ENCODE assay signal across 18 cellular contexts in the genomic region with DNA sequence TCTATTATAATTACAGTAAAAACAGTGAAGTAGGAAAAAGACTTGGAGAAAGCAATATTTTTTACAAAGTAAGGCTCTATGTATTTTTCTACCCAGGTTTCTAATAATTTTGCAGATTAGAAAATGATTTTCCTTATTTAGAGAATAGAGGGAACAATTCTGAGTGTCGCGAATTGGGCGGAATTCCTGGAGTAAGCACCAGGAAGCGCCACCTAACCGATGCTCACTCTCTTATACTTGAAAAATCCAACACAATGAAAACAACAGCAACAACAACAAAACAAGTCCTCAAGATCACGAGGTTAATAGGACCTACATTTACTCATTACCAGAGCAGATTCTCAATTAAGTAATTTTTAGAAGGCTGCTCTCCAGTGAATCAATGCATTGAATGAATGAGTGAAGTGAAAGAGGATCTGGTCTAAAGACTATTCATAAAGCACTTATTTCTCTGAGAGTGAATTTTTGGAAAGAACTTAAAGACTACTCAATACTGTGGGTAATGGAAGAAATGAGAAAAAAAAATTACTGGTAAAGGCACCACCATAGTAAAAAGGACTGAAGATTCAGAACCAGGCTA.
DNase-seq lines count a peak whose midpoint lies in the region; ATAC-seq, FAIRE-seq and TF ChIP-seq lines count a peak whose summit lies in the region.
"Had no signal": no experiment of that assay in that cellular context is flagged by ENCODE, and none has a peak within 500 bp of the region (broad histone marks: within the 10 kb centered on the region; RNA-seq: fewer than 3 reads in every experiment).

No MANE protein-coding gene starts in this region.

- H2AFZ ChIP-seq in GM23338 (0 out of 2 replicates have a peak overlapping the region, but pooled peaks have one; percentile 4), GM12878 (ENCODE audit: control insufficient read depth, low read depth, low read length) (no peak overlapping the region), H1 (ENCODE audit: low read length) (no peak overlapping the region)

- WGBS in GM12878 (ENCODE audit: insufficient coverage, insufficient replicate concordance, low lambda C conversion rate, missing lambda C conversion rate): 61% methylated on average over 6 of the region's 6 CpGs
- WGBS in H1 (ENCODE audit: extremely low coverage in 1 of 2, insufficient coverage in 1 of 2, insufficient read length in 1 of 2, insufficient replicate concordance in 2 of 2, low coverage in 1 of 2, low lambda C conversion rate in 2 of 2, missing lambda C conversion rate in 1 of 2), 2 experiments: 80% methylated on average over 6 of the region's 6 CpGs; no CpG with 5 or more reads in 1 of the 2 experiments

- no peak overlapping the region for H3K9ac ChIP-seq in GM12878 (ENCODE audit: control insufficient read depth, insufficient read depth, low read length)
- H3K9ac ChIP-seq in H1 (replicated peaks in 1 of 4; ENCODE audit: extremely low read depth in 1 of 4, low read depth in 3 of 4, low read length in 3 of 4): no peak overlapping the region

- H3K4me2 ChIP-seq in GM23338 (no peak overlapping the region), GM12878 (ENCODE audit: control insufficient read depth, insufficient read depth) (no peak overlapping the region), H1 (ENCODE audit: insufficient read depth in 1 of 2, low read depth in 2 of 2, low read length in 2 of 2) (no peak overlapping the region)

- SMC1A ChIA-PET in GM12878 (lab: Charles Lee; ENCODE audit: uncharacterized antibody, unreplicated experiment): interaction anchor here (0.5 to 2.4 kb wide), 3 partner anchors 8 to 423 kb away, joined by 3 to 9 read pairs (median 6); no protein-coding TSS in a partner anchor

- no peaks in the 10 kb centered on the region for H3K23me2 ChIP-seq in H1 (ENCODE audit: low read depth, low read length)

- H4K8ac ChIP-seq in H1 (ENCODE audit: extremely low read depth, insufficient read depth, low read length): no peak overlapping the region

- RAD21 ChIA-PET in GM12878 (lab: Charles Lee; ENCODE audit: unreplicated experiment): no interaction called here

- peak; percentile 42 to 51 for TF ChIP-seq CTCF in GM23338 (conservative IDR thresholded peaks at IDR 0.05; ENCODE audit: low read depth in 2 of 2)
- no peak for TF ChIP-seq CTCF in GM12878 (IDR thresholded peaks at IDR 0.05 in 2 of 3, conservative IDR thresholded peaks at IDR 0.05 in 1 of 3; ENCODE audit: control insufficient read depth in 2 of 3, extremely low read depth in 1 of 3, insufficient read depth in 1 of 3, low read depth in 3 of 3, low read length in 3 of 3)
- peak in 2 of 3 experiments; percentile 9 to 43; a peak in 2 of 4 replicates for TF ChIP-seq CTCF in H1 (IDR thresholded peaks at IDR 0.05; ENCODE audit: control extremely low read depth in 1 of 3, insufficient read depth in 1 of 3, low read depth in 1 of 3, low read length in 3 of 3)
- no peak for TF ChIP-seq CTCF in progenitor cell of endocrine pancreas (IDR thresholded peaks at IDR 0.05; ENCODE audit: unreplicated experiment)

- H2AK5ac ChIP-seq in H1 (ENCODE audit: low read depth, low read length): no peak overlapping the region

- H3K79me2 ChIP-seq in GM23338 (replicated peaks; ENCODE audit: insufficient read depth): no peaks in the 10 kb centered on the region
- no peaks in the 10 kb centered on the region for H3K79me2 ChIP-seq in GM12878 (ENCODE audit: control insufficient read depth, insufficient read depth, low read length)
- no peaks in the 10 kb centered on the region for H3K79me2 ChIP-seq in H1 (ENCODE audit: control insufficient read depth in 1 of 2, insufficient read depth in 2 of 2, low read length in 2 of 2)

- ATAC-seq in GM23338 (peak; percentile 32; the same call in 2 of the 3 replicates), GM12878 (no peak)

- H3K36me3 ChIP-seq in GM23338 (ENCODE audit: insufficient read depth) (no peaks in the 10 kb centered on the region), GM12878 (ENCODE audit: control insufficient read depth in 2 of 2, insufficient read depth in 2 of 2, low read length in 1 of 2) (no peaks in the 10 kb centered on the region), H1 (ENCODE audit: control insufficient read depth in 2 of 4, insufficient read depth in 4 of 4, low read length in 3 of 4) (no peaks in the 10 kb centered on the region)

- H4K5ac ChIP-seq in H1 (ENCODE audit: insufficient read length, low read depth, low read length): no peak overlapping the region

- FAIRE-seq in GM12878 (lab: Jason Lieb, UNC): no peak
- peak; percentile 19 for FAIRE-seq in H1 (lab: Jason Lieb, UNC)
- FAIRE-seq: D721Med, G401.6, HTR-8/SVneo had no signal

- no peak overlapping the region for H2BK5ac ChIP-seq in H1 (ENCODE audit: low read depth, low read length)

- no peak overlapping the region for H4K91ac ChIP-seq in H1 (replicated peaks; ENCODE audit: insufficient read length, low read length)

- no peaks in the 10 kb centered on the region for H3K9me2 ChIP-seq in GM23338 (ENCODE audit: insufficient read depth)

- DNase-seq in GM23338 (ENCODE audit: low spot score): peak; percentile 29
- DNase-seq in GM12878 (ENCODE audit: low read depth, low spot score): no peak
- no peak for DNase-seq in H1 (ENCODE audit: low read depth in 1 of 2, low spot score in 2 of 2)
- DNase-seq in progenitor cell of endocrine pancreas (ENCODE audit: low spot score, unreplicated experiment): no peak
- DNase-seq in dermis blood vessel endothelial cell: no peak
- no peak for DNase-seq in middle frontal gyrus (ENCODE audit: extremely low spot score, low spot score)
- no peak for DNase-seq in activated naive CD4-positive, alpha-beta T cell treated with anti-CD3 and anti-CD28 coated beads, Interleukin-2, amount 10 ng/mL, durations not matched to agents 7 days and 5 days
- DNase-seq: C1 segment of cervical spinal cord; Caco-2; CD4-positive, CD25-positive, alpha-beta regulatory T cell; CD8-positive, alpha-beta memory T cell; HCEC 1CT; IMR-90; KBM-7 had no signal

- no peak overlapping the region for H3K23ac ChIP-seq in H1 (ENCODE audit: insufficient read length)

- H3K27me3 ChIP-seq in GM23338 (ENCODE audit: insufficient read depth) (no peaks in the 10 kb centered on the region), GM12878 (replicated peaks in 1 of 2; ENCODE audit: control insufficient read depth in 2 of 2, insufficient read depth in 2 of 2, low read length in 1 of 2) (no peaks in the 10 kb centered on the region), H1 (replicated peaks in 1 of 4; ENCODE audit: control insufficient read depth in 3 of 4, extremely low read depth in 1 of 4, insufficient read depth in 3 of 4, low read length in 3 of 4) (no peaks in the 10 kb centered on the region)

- no peak overlapping the region for H3K4me3 ChIP-seq in GM23338
- H3K4me3 ChIP-seq in GM12878: no peak overlapping the region
- no peak overlapping the region for H3K4me3 ChIP-seq in H1 (ENCODE audit: extremely low read depth in 1 of 4, insufficient read depth in 2 of 4, low read depth in 3 of 4, low read length in 4 of 4)

- H3K36me3 Mint-ChIP-seq in GM23338 (ENCODE audit: low read depth) (no peaks in the 10 kb centered on the region), progenitor cell of endocrine pancreas (ENCODE audit: insufficient read depth) (peaks cover 16% of the 10 kb centered on the region)
- H3K36me3 Mint-ChIP-seq in activated naive CD4-positive, alpha-beta T cell treated with anti-CD3 and anti-CD28 coated beads, Interleukin-2, amount 10 ng/mL, durations not matched to agents 7 days and 5 days: no peaks in the 10 kb centered on the region
- H3K36me3 Mint-ChIP-seq: CD4-positive, CD25-positive, alpha-beta regulatory T cell; CD8-positive, alpha-beta memory T cell had no signal

- H3K79me1 ChIP-seq in H1 (ENCODE audit: low read depth, low read length): no peaks in the 10 kb centered on the region

- H3K4me3 Mint-ChIP-seq in GM23338: no peak overlapping the region
- peak overlapping the region; percentile 16 for H3K4me3 Mint-ChIP-seq in progenitor cell of endocrine pancreas (ENCODE audit: low read depth)
- H3K4me3 Mint-ChIP-seq in activated naive CD4-positive, alpha-beta T cell treated with anti-CD3 and anti-CD28 coated beads, Interleukin-2, amount 10 ng/mL, durations not matched to agents 7 days and 5 days: no peak overlapping the region
- H3K4me3 Mint-ChIP-seq: B cell; CD4-positive, CD25-positive, alpha-beta regulatory T cell; CD8-positive, alpha-beta memory T cell had no signal

- no peak overlapping the region for H2BK20ac ChIP-seq in H1 (ENCODE audit: low read length)

- POLR2A ChIA-PET in GM12878 (lab: Charles Lee): no interaction called here
- POLR2A ChIA-PET in H1 (lab: Charles Lee; ENCODE audit: partially characterized antibody): no interaction called here

- no peak overlapping the region for H3K27ac Mint-ChIP-seq in GM23338
- peak overlapping the region; percentile 21 for H3K27ac Mint-ChIP-seq in progenitor cell of endocrine pancreas
- no peak overlapping the region for H3K27ac Mint-ChIP-seq in activated naive CD4-positive, alpha-beta T cell treated with anti-CD3 and anti-CD28 coated beads, Interleukin-2, amount 10 ng/mL, durations not matched to agents 7 days and 5 days
- H3K27ac Mint-ChIP-seq: B cell; CD4-positive, CD25-positive, alpha-beta regulatory T cell; CD8-positive, alpha-beta memory T cell had no signal

- no peak overlapping the region for H2BK120ac ChIP-seq in H1 (replicated peaks; ENCODE audit: low read depth, low read length)

- H3K9me3 Mint-ChIP-seq in GM23338 (no peaks in the 10 kb centered on the region), progenitor cell of endocrine pancreas (ENCODE audit: low read depth) (no peaks in the 10 kb centered on the region)
- H3K9me3 Mint-ChIP-seq in activated naive CD4-positive, alpha-beta T cell treated with anti-CD3 and anti-CD28 coated beads, Interleukin-2, amount 10 ng/mL, durations not matched to agents 7 days and 5 days: no peaks in the 10 kb centered on the region

- H4K20me1 ChIP-seq in GM23338 (replicated peaks; ENCODE audit: insufficient read depth): no peaks in the 10 kb centered on the region
- H4K20me1 ChIP-seq in GM12878 (ENCODE audit: control insufficient read depth, insufficient read depth): no peaks in the 10 kb centered on the region
- no peaks in the 10 kb centered on the region for H4K20me1 ChIP-seq in H1 (replicated peaks in 1 of 2; ENCODE audit: control insufficient read depth in 1 of 2, insufficient read depth in 2 of 2, low read length in 2 of 2)

- no peak overlapping the region for H3K14ac ChIP-seq in H1 (ENCODE audit: insufficient read length)

- H3K56ac ChIP-seq in H1 (replicated peaks; ENCODE audit: insufficient read length, low read depth, low read length): no peak overlapping the region

- H3K27me3 Mint-ChIP-seq in GM23338 (ENCODE audit: insufficient read depth, low read depth, poor library complexity) (peaks cover 5% of the 10 kb centered on the region), progenitor cell of endocrine pancreas (no peaks in the 10 kb centered on the region)
- no peaks in the 10 kb centered on the region for H3K27me3 Mint-ChIP-seq in activated naive CD4-positive, alpha-beta T cell treated with anti-CD3 and anti-CD28 coated beads, Interleukin-2, amount 10 ng/mL, durations not matched to agents 7 days and 5 days

- CTCF ChIA-PET in GM12878 (lab: Yijun Ruan, JAX): no interaction called here
- CTCF ChIA-PET in H1 (lab: Charles Lee; ENCODE audit: partially characterized antibody): interaction anchor here (1.2 kb wide), 1 partner anchor 49 kb away, joined by 3 read pairs; no protein-coding TSS in a partner anchor
- CTCF ChIA-PET in activated naive CD4-positive, alpha-beta T cell treated with anti-CD3 and anti-CD28 coated beads, Interleukin-2, amount 10 ng/mL, durations not matched to agents 7 days and 5 days (lab: Charles Lee): no interaction called here

- H3K27ac ChIP-seq in GM23338 (ENCODE audit: low read depth): no peak overlapping the region
- H3K27ac ChIP-seq in GM12878 (ENCODE audit: control insufficient read depth, insufficient read depth): no peak overlapping the region
- H3K27ac ChIP-seq in H1 (ENCODE audit: low read depth, low read length): no peak overlapping the region

- no peak overlapping the region for H2BK12ac ChIP-seq in H1 (ENCODE audit: low read depth, low read length)

- no TSS peak for BruUV-seq in GM12878 (replicated peaks; lab: Mats Ljungman, UMichigan)

- H3K4me1 ChIP-seq in GM23338 (ENCODE audit: insufficient read depth) (peaks cover 21% of the 10 kb centered on the region), GM12878 (ENCODE audit: control insufficient read depth, insufficient read depth, low read length) (no peaks in the 10 kb centered on the region), H1 (replicated peaks in 1 of 4; ENCODE audit: control insufficient read depth in 3 of 4, insufficient read depth in 4 of 4, low read length in 3 of 4) (peaks cover 0 to 19% (median 6%) of the 10 kb centered on the region in 4 experiments; a peak in 4 of 7 replicates)

- TF ChIP-seq EP300 in GM12878 (IDR thresholded peaks at IDR 0.05; ENCODE audit: borderline replicate concordance in 1 of 2, control insufficient read depth in 1 of 2, low read depth in 2 of 2, low read length in 2 of 2) (no peak), H1 (IDR thresholded peaks at IDR 0.05; ENCODE audit: borderline replicate concordance in 1 of 2, low read depth in 2 of 2, low read length in 2 of 2) (no peak)

- no peak for TF ChIP-seq RAD21 in GM12878 (IDR thresholded peaks at IDR 0.05; ENCODE audit: insufficient read depth, low read depth, low read length)
- peak; percentile 62 to 71 for TF ChIP-seq RAD21 in H1 (IDR thresholded peaks at IDR 0.05 in 1 of 2, conservative IDR thresholded peaks at IDR 0.05 in 1 of 2; ENCODE audit: low read depth in 2 of 2, low read length in 2 of 2)

- no peak overlapping the region for H2BK15ac ChIP-seq in H1 (ENCODE audit: low read length)

- H3K9me3 ChIP-seq in GM12878 (replicated peaks; ENCODE audit: control insufficient read depth, insufficient read depth, low read length) (no peaks in the 10 kb centered on the region), H1 (ENCODE audit: insufficient read depth in 2 of 2, low read depth in 1 of 2, low read length in 1 of 2) (no peaks in the 10 kb centered on the region)
- H3K9me3 ChIP-seq: Caco-2 had no signal

- intact Hi-C loops in GM12878 (cut with micrococcal nuclease; ENCODE audit: unreplicated experiment): no loop called here

- in situ Hi-C loops in GM12878 (cut with MboI): no loop called here

- no peak overlapping the region for H3K4ac ChIP-seq in H1 (replicated peaks; ENCODE audit: insufficient read length, low read depth, low read length)

- no peaks in the 10 kb centered on the region for H3F3A ChIP-seq in GM23338 (replicated peaks; ENCODE audit: low read depth)

- no peak for TF ChIP-seq POLR2A in GM12878 (IDR thresholded peaks at IDR 0.05; ENCODE audit: low read depth, low read length)
- no peak for TF ChIP-seq POLR2A in H1 (IDR thresholded peaks at IDR 0.05; ENCODE audit: control extremely low read depth in 1 of 2, low read depth in 2 of 2, low read length in 2 of 2)

- H3K4me1 Mint-ChIP-seq in GM23338 (peaks cover 26% of the 10 kb centered on the region), progenitor cell of endocrine pancreas (ENCODE audit: low read depth) (peaks cover 81% of the 10 kb centered on the region)
- no peaks in the 10 kb centered on the region for H3K4me1 Mint-ChIP-seq in activated naive CD4-positive, alpha-beta T cell treated with anti-CD3 and anti-CD28 coated beads, Interleukin-2, amount 10 ng/mL, durations not matched to agents 7 days and 5 days
- H3K4me1 Mint-ChIP-seq: B cell; CD4-positive, CD25-positive, alpha-beta regulatory T cell; CD8-positive, alpha-beta memory T cell had no signal

- H3K18ac ChIP-seq in H1 (ENCODE audit: extremely low read depth, low read length): no peak overlapping the region; the same call in 1 of the 2 replicates

Comparison
In these comparisons a context has a peak if more than half of its experiments do, and no peak if none do; other contexts are left out.
1. CTCF ChIP-seq: peak in GM23338 (2 of 2) and H1 (2 of 3); none in GM12878 (0 of 3) and progenitor cell of endocrine pancreas (single experiment).